ENCODE assay signal across 9 cellular contexts in genomic region chr6:27092316-27092692, GRCh38.
DNase-seq lines count a peak whose midpoint lies in the region; ATAC-seq, FAIRE-seq and TF ChIP-seq lines count a peak whose summit lies in the region.
"Had no signal": no experiment of that assay in that cellular context is flagged by ENCODE, and none has a peak within 500 bp of the region (broad histone marks: within the 10 kb centered on the region; RNA-seq: fewer than 3 reads in every experiment).

No MANE protein-coding gene starts in this region.

- H3K4me3 ChIP-seq in A549 (peak overlapping the region; percentile 51), GM12865 (ENCODE audit: low read depth, low read length) (peak overlapping the region; percentile 63)
- H3K4me3 ChIP-seq: skin epidermis had no signal

- H3K4me1 Mint-ChIP-seq in WTC11 (peaks cover 9% of the 10 kb centered on the region), glutamatergic neuron (ENCODE audit: low read depth, unreplicated experiment) (no peaks in the 10 kb centered on the region)

- TF ChIP-seq RAD21 in A549 (conservative IDR thresholded peaks at IDR 0.05 in 1 of 2, IDR thresholded peaks at IDR 0.05 in 1 of 2): no peak

- H3K4me1 ChIP-seq in A549: peaks cover 12% of the 10 kb centered on the region

- POLR2A ChIA-PET in A549 (lab: Yijun Ruan, JAX) (interaction anchor here (1.0 kb wide), 1 partner anchor 39 kb away, joined by 5 read pairs; no protein-coding TSS in a partner anchor), WTC11 (lab: Charles Lee) (no interaction called here)

- DNase-seq in A549 (ENCODE audit: low read depth in 1 of 2, low spot score in 1 of 2): no peak
- DNase-seq in GM12865 (ENCODE audit: low read depth): no peak
- DNase-seq in WTC11 (ENCODE audit: low spot score): no peak
- no peak for DNase-seq in glutamatergic neuron
- no peak for DNase-seq in stimulated activated CD4-positive, alpha-beta T cell treated with anti-CD3 and anti-CD28 coated beads, Interleukin-2, amount 100 ng/mL, for 48 hours
- DNase-seq in NCI-H1092 treated with DMSO at 0.1 percent for 48 hours (lab: John Stamatoyannopoulos, UW): no peak

- H3K9me3 Mint-ChIP-seq in WTC11 (no peaks in the 10 kb centered on the region), glutamatergic neuron (ENCODE audit: unreplicated experiment) (peaks cover 11% of the 10 kb centered on the region)

- ATAC-seq in A549: peak in 1 of 2 experiments; percentile 53; a peak in 3 of 6 replicates
- no peak for ATAC-seq in WTC11
- no peak for ATAC-seq in HG03432 (IDR thresholded peaks at IDR 0.05; ENCODE audit: unreplicated experiment)
- no peak for ATAC-seq in activated CD4-positive, CD25-positive, alpha-beta regulatory T cell treated with anti-CD3 and anti-CD28 coated beads, Interleukin-2, amount 50 U/mL, for 24 hours

- TF ChIP-seq POLR2A in A549 (IDR thresholded peaks at IDR 0.05; ENCODE audit: low read length): no peak

- H3K27me3 Mint-ChIP-seq in WTC11 (ENCODE audit: low read depth) (peaks cover 25% of the 10 kb centered on the region), glutamatergic neuron (ENCODE audit: unreplicated experiment) (peaks cover 12% of the 10 kb centered on the region)

- TF ChIP-seq CTCF in A549 (IDR thresholded peaks at IDR 0.05): no peak
- TF ChIP-seq CTCF in GM12865 (IDR thresholded peaks at IDR 0.05; ENCODE audit: insufficient read depth, low read depth, low read length, missing control alignments): no peak
- TF ChIP-seq CTCF in WTC11 (IDR thresholded peaks at IDR 0.05): no peak
- no peak for TF ChIP-seq CTCF in glutamatergic neuron (IDR thresholded peaks at IDR 0.05; ENCODE audit: partially characterized antibody, unreplicated experiment)

- H3K4me3 Mint-ChIP-seq in WTC11 (peak overlapping the region; percentile 97), glutamatergic neuron (ENCODE audit: unreplicated experiment) (peak overlapping the region; percentile 90)

- H3K27ac Mint-ChIP-seq in WTC11: no peak overlapping the region
- H3K27ac Mint-ChIP-seq in glutamatergic neuron (ENCODE audit: unreplicated experiment): no peak overlapping the region

- CTCF ChIA-PET in A549 (lab: Yijun Ruan, JAX) (no interaction called here), WTC11 (lab: Charles Lee) (interaction anchor here (1.0 kb wide), 1 partner anchor 497 kb away, joined by 3 read pairs; no protein-coding TSS in a partner anchor)

- no peak for FAIRE-seq in A549 (lab: Jason Lieb, UNC)

- H3K36me3 Mint-ChIP-seq in WTC11 (no peaks in the 10 kb centered on the region), glutamatergic neuron (ENCODE audit: unreplicated experiment) (peaks cover 4% of the 10 kb centered on the region)

- no peaks in the 10 kb centered on the region for H3K9me3 ChIP-seq in A549

- H3K4me2 ChIP-seq in A549: peak overlapping the region; percentile 86

- WGBS in A549 (ENCODE audit: missing lambda C conversion rate): 2% methylated on average over 8 of the region's 8 CpGs

- peak overlapping the region; percentile 10 to 71; a peak in 4 of 6 replicates for H3K27ac ChIP-seq in A549
- H3K27ac ChIP-seq: skin epidermis had no signal

- no peak for TF ChIP-seq EP300 in A549 (IDR thresholded peaks at IDR 0.05)

TF ChIP-seq in A549, 52 proteins besides CTCF, POLR2A, EP300 and RAD21:
- TF ChIP-seq ZSCAN20 (CRISPR knock-in tag; IDR thresholded peaks at IDR 0.05) (no peak), EHMT2 (IDR thresholded peaks at IDR 0.05; ENCODE audit: low read depth) (no peak), HDAC2 (IDR thresholded peaks at IDR 0.05) (no peak), NPAS2 (CRISPR knock-in tag; IDR thresholded peaks at IDR 0.05; ENCODE audit: borderline replicate concordance) (no peak), ZFP36 (IDR thresholded peaks at IDR 0.05; ENCODE audit: borderline replicate concordance, partially characterized antibody) (no peak), ATOH8 (CRISPR knock-in tag; IDR thresholded peaks at IDR 0.05; ENCODE audit: low read depth) (no peak), TFCP2L1 (CRISPR knock-in tag; IDR thresholded peaks at IDR 0.05) (no peak), JUN (IDR thresholded peaks at IDR 0.05) (no peak)
TF ChIP-seq in A549: peak in this region for 0.

TF ChIP-seq in WTC11, 78 proteins besides CTCF, POLR2A, EP300 and RAD21:
- TF ChIP-seq ZNF138 (CRISPR knock-in tag; conservative IDR thresholded peaks at IDR 0.05): no peak
- no peak for TF ChIP-seq ZNF423 (CRISPR knock-in tag; IDR thresholded peaks at IDR 0.05)
- no peak for TF ChIP-seq ATF2 (CRISPR knock-in tag; IDR thresholded peaks at IDR 0.05; ENCODE audit: borderline replicate concordance, low read depth)
- TF ChIP-seq ERG (CRISPR knock-in tag; IDR thresholded peaks at IDR 0.05): no peak
- no peak for TF ChIP-seq OVOL2 (CRISPR knock-in tag; IDR thresholded peaks at IDR 0.05; ENCODE audit: borderline replicate concordance)
- no peak for TF ChIP-seq GRHL2 (CRISPR knock-in tag; IDR thresholded peaks at IDR 0.05; ENCODE audit: insufficient replicate concordance, severe bottlenecking)
- no peak for TF ChIP-seq RELA (CRISPR knock-in tag; IDR thresholded peaks at IDR 0.05; ENCODE audit: borderline replicate concordance)
- no peak for TF ChIP-seq GABPB1 (CRISPR knock-in tag; IDR thresholded peaks at IDR 0.05)
- no peak for TF ChIP-seq ELF4 (CRISPR knock-in tag; IDR thresholded peaks at IDR 0.05; ENCODE audit: low read depth)
- TF ChIP-seq FOXJ3 (CRISPR knock-in tag; IDR thresholded peaks at IDR 0.05; ENCODE audit: borderline replicate concordance): no peak
- TF ChIP-seq NR3C1 (CRISPR knock-in tag; conservative IDR thresholded peaks at IDR 0.05; ENCODE audit: low read depth): no peak
- TF ChIP-seq USF2 (CRISPR knock-in tag; IDR thresholded peaks at IDR 0.05): no peak
- TF ChIP-seq ZBTB21 (CRISPR knock-in tag; IDR thresholded peaks at IDR 0.05; ENCODE audit: borderline replicate concordance): no peak
- no peak for TF ChIP-seq TEAD1 (CRISPR knock-in tag; IDR thresholded peaks at IDR 0.05)
- no peak for TF ChIP-seq KAT7 (CRISPR knock-in tag; IDR thresholded peaks at IDR 0.05; ENCODE audit: borderline replicate concordance)
